Comparison of ENCODE assay signal across 8 cellular contexts in genomic region chr17:8894673-8895578, GRCh38. TPM values are rescaled to one million over a fixed set of nuclear protein-coding genes. Genes with fewer than 3 reads are reported as not detected.
DNase-seq lines count a peak whose midpoint lies in the region; ATAC-seq, FAIRE-seq and TF ChIP-seq lines count a peak whose summit lies in the region.

No MANE protein-coding gene starts in this region.

- TF ChIP-seq CTCF in glutamatergic neuron (IDR thresholded peaks at IDR 0.05; ENCODE audit: partially characterized antibody, unreplicated experiment) (peak; percentile 81), parathyroid adenoma (IDR thresholded peaks at IDR 0.05) (peak; percentile 70)

- H3K9ac ChIP-seq in ES-I3 (ENCODE audit: low read depth, low read length) = peak overlapping the region; percentile 50; the same call in 1 of the 2 replicates
- H3K9ac ChIP-seq in parathyroid adenoma = no peak overlapping the region

- H3K9me3 Mint-ChIP-seq in activated naive CD4-positive, alpha-beta T cell treated with anti-CD3 and anti-CD28 coated beads, Interleukin-2, amount 50 U/mL, for 72 hours = no peaks in the 10 kb centered on the region
- H3K9me3 Mint-ChIP-seq in glutamatergic neuron (ENCODE audit: unreplicated experiment) = no peaks in the 10 kb centered on the region

- no peaks in the 10 kb centered on the region for H3K9me3 ChIP-seq in ES-I3 (ENCODE audit: control insufficient read depth, insufficient read depth, low read length)
- H3K9me3 ChIP-seq in parathyroid adenoma (ENCODE audit: control insufficient read depth, low read length) = no peaks in the 10 kb centered on the region

- DNase-seq in HPDE6-E6E7 (ENCODE audit: extremely low spot score) (peak; percentile 58), RCC 7860 (ENCODE audit: low spot score) (peak; percentile 29), glutamatergic neuron (peak; percentile 67)
- peak in 1 of 2 donors; percentile 55 for DNase-seq in activated naive CD4-positive, alpha-beta T cell treated with anti-CD3 and anti-CD28 coated beads, Interleukin-2, amount 50 U/mL, for 72 hours (ENCODE audit: low spot score in 2 of 2)

- H3K36me3 Mint-ChIP-seq in activated naive CD4-positive, alpha-beta T cell treated with anti-CD3 and anti-CD28 coated beads, Interleukin-2, amount 50 U/mL, for 72 hours = peaks cover 7 to 45% of the 10 kb centered on the region in 2 donors
- H3K36me3 Mint-ChIP-seq in glutamatergic neuron (ENCODE audit: unreplicated experiment) = no peaks in the 10 kb centered on the region

- H3K27ac ChIP-seq in parathyroid adenoma = no peak overlapping the region

- no peaks in the 10 kb centered on the region for H3K36me3 ChIP-seq in ES-I3 (ENCODE audit: insufficient read depth, low read length)
- H3K36me3 ChIP-seq in parathyroid adenoma (ENCODE audit: control insufficient read depth, insufficient read depth, low read length) = no peaks in the 10 kb centered on the region

- no peaks in the 10 kb centered on the region for H3K27me3 ChIP-seq in parathyroid adenoma (ENCODE audit: control insufficient read depth, insufficient read depth, low read length)

- H3K27ac Mint-ChIP-seq in activated naive CD4-positive, alpha-beta T cell treated with anti-CD3 and anti-CD28 coated beads, Interleukin-2, amount 50 U/mL, for 72 hours = peak overlapping the region; percentile 9 to 89
- H3K27ac Mint-ChIP-seq in glutamatergic neuron (ENCODE audit: unreplicated experiment) = no peak overlapping the region

- H2AFZ ChIP-seq in parathyroid adenoma = no peak overlapping the region

- peaks cover 6% of the 10 kb centered on the region for H3K27me3 Mint-ChIP-seq in glutamatergic neuron (ENCODE audit: unreplicated experiment)

- ATAC-seq in activated naive CD4-positive, alpha-beta T cell treated with anti-CD3 and anti-CD28 coated beads, Interleukin-2, amount 50 U/mL, for 72 hours = no peak
- ATAC-seq in HG03439 (IDR thresholded peaks at IDR 0.05; ENCODE audit: unreplicated experiment) (no peak), GM21367 (IDR thresholded peaks at IDR 0.05; ENCODE audit: unreplicated experiment) (no peak)

- H3K4me2 ChIP-seq in parathyroid adenoma (ENCODE audit: low read length) = no peak overlapping the region

- H3K4me1 ChIP-seq in ES-I3 (ENCODE audit: insufficient read depth, low read length) (no peaks in the 10 kb centered on the region), parathyroid adenoma (no peaks in the 10 kb centered on the region)

- no peak for FAIRE-seq in RCC 7860 (lab: Jason Lieb, UNC)

- no peaks in the 10 kb centered on the region for H3K79me2 ChIP-seq in parathyroid adenoma

- H3K4me1 Mint-ChIP-seq in glutamatergic neuron (ENCODE audit: low read depth, unreplicated experiment) = peaks cover 11% of the 10 kb centered on the region

- peak overlapping the region; percentile 39 for H3K4me3 Mint-ChIP-seq in glutamatergic neuron (ENCODE audit: unreplicated experiment)

- H3K4me3 ChIP-seq in parathyroid adenoma (ENCODE audit: low read depth, low read length) = no peak overlapping the region

RNA-seq across cellular contexts. Expression of gene PIK3R6, which starts 27.5 kb away (rescaled TPM):
- total RNA-seq in activated naive CD4-positive, alpha-beta T cell treated with anti-CD3 and anti-CD28 coated beads, Interleukin-2, amount 50 U/mL, for 72 hours = 1 to 10 TPM in 1 of 2 donors, under 1 TPM in 1; 0.23 to 4.3 TPM
- not detected for total RNA-seq in glutamatergic neuron (ENCODE audit: unreplicated experiment)
